Comparison of ENCODE assay signal across 16 cellular contexts in genomic region chr2:8565399-8566154, GRCh38.
"Had no signal": no experiment of that assay in that cellular context is flagged by ENCODE, and none has a peak within 500 bp of the region (broad histone marks: within the 10 kb centered on the region; RNA-seq: fewer than 3 reads in every experiment).

No MANE protein-coding gene starts in this region.

- H3K4me3 Mint-ChIP-seq: activated B cell treated with CpG ODN at 0.5 μM for 24 hours; activated CD4-positive, alpha-beta T cell treated with anti-CD3 and anti-CD28 coated beads, Interleukin-2, amount 10 ng/mL, durations not matched to agents 7 days and 5 days; activated naive CD8-positive, alpha-beta T cell treated with anti-CD3 and anti-CD28 coated beads, Interleukin-2, amount 10 ng/mL, durations not matched to agents 7 days and 5 days; nephron progenitor cell; stimulated activated memory B cell treated with anti-CD40 and anti-IgM and Interleukin-4, amounts not matched to agents 10 μg/mL and 1 μg/mL and 100 μg/mL, for 72 hours; T-helper 17 cell had no signal

- H3K4me3 ChIP-seq: ascending aorta, left ventricle myocardium inferior, pancreas, skin epidermis had no signal

- H3K27me3 ChIP-seq: ascending aorta, pancreas had no signal

- H3K36me3 ChIP-seq: ascending aorta, left ventricle myocardium inferior, pancreas had no signal

- H3K9me3 ChIP-seq: pancreas had no signal

- H3K27ac ChIP-seq: ascending aorta, left ventricle myocardium inferior, pancreas, skin epidermis had no signal

- H3K36me3 Mint-ChIP-seq: stimulated activated memory B cell treated with anti-CD40 and anti-IgM and Interleukin-4, amounts not matched to agents 10 μg/mL and 1 μg/mL and 100 μg/mL, for 72 hours had no signal

- H3K27ac Mint-ChIP-seq: activated B cell treated with CpG ODN at 0.5 μM for 24 hours; nephron progenitor cell; stimulated activated memory B cell treated with anti-CD40 and anti-IgM and Interleukin-4, amounts not matched to agents 10 μg/mL and 1 μg/mL and 100 μg/mL, for 72 hours; T-helper 17 cell had no signal

- H3K4me1 Mint-ChIP-seq: activated B cell treated with CpG ODN at 0.5 μM for 24 hours; stimulated activated memory B cell treated with anti-CD40 and anti-IgM and Interleukin-4, amounts not matched to agents 10 μg/mL and 1 μg/mL and 100 μg/mL, for 72 hours had no signal

- H3K4me1 ChIP-seq: ascending aorta, pancreas had no signal

- H3K27me3 Mint-ChIP-seq: T-helper 17 cell had no signal

- DNase-seq: activated B cell treated with CpG ODN at 0.5 μM for 24 hours; activated CD4-positive, alpha-beta T cell treated with anti-CD3 and anti-CD28 coated beads, Interleukin-2, amount 10 ng/mL, durations not matched to agents 7 days and 5 days; activated naive CD8-positive, alpha-beta T cell treated with anti-CD3 and anti-CD28 coated beads, Interleukin-2, amount 10 ng/mL, durations not matched to agents 7 days and 5 days; activated T-cell treated with anti-CD3 and anti-CD28 coated beads, Interleukin-2, amount 50 U/mL, for 48 hours; effector CD4-positive, alpha-beta T cell; foreskin melanocyte; left ventricle myocardium inferior; mesenchymal stem cell; nephron progenitor cell; T-helper 17 cell had no signal

- FAIRE-seq: bronchial epithelial cell, colon, pancreas had no signal

- ATAC-seq: stimulated activated memory B cell treated with anti-CD40 and anti-IgM and Interleukin-4, amounts not matched to agents 10 μg/mL and 1 μg/mL and 100 μg/mL, for 72 hours; T-helper 17 cell had no signal
